In genomic region chr11:110128161-110128560, GRCh38 we compare ENCODE assay signal across 12 cellular contexts. TPM values are rescaled to one million over a fixed set of nuclear protein-coding genes. Genes with fewer than 3 reads are reported as not detected.
A peak's percentile ranks its signal among the peaks of the same experiment; 100 is the strongest.
DNase-seq lines count a peak whose midpoint lies in the region; ATAC-seq and TF ChIP-seq lines count a peak whose summit lies in the region.
"Had no signal": no experiment of that assay in that cellular context is flagged by ENCODE, and none has a peak within 500 bp of the region (broad histone marks: within the 10 kb centered on the region; RNA-seq: fewer than 3 reads in every experiment).

No MANE protein-coding gene starts in this region.

- H2AFZ ChIP-seq in hepatocyte (no peak overlapping the region), MM.1S (ENCODE audit: low read length) (no peak overlapping the region)

- H3K4me3 ChIP-seq in hepatocyte, result no peak overlapping the region
- no peak overlapping the region for H3K4me3 ChIP-seq in MM.1S (ENCODE audit: low read length)
- H3K4me3 ChIP-seq in ovary, result no peak overlapping the region
- H3K4me3 ChIP-seq: left lung, thoracic aorta had no signal

- TF ChIP-seq POLR2A in ovary (IDR thresholded peaks at IDR 0.05), result no peak

- H3K4me2 ChIP-seq in hepatocyte (peak overlapping the region; percentile 22), MM.1S (ENCODE audit: low read depth, low read length) (no peak overlapping the region)

- no peak overlapping the region for H3K9ac ChIP-seq in MM.1S (ENCODE audit: low read length)

- peak; percentile 22 for DNase-seq in SHP77 treated with DMSO at 0.1 percent for 48 hours (lab: John Stamatoyannopoulos, UW)
- no peak for DNase-seq in SHP77 (lab: John Stamatoyannopoulos, UW)
- no peak for DNase-seq in hepatocyte (ENCODE audit: low spot score)
- DNase-seq in superior temporal gyrus (ENCODE audit: extremely low spot score), result peak; percentile 47
- DNase-seq in MM.1S, result no peak
- no peak for DNase-seq in T1000 (lab: John Stamatoyannopoulos, UW)
- DNase-seq in ovary, result no peak
- DNase-seq: dermis blood vessel endothelial cell, Karpas-422, left lung had no signal

- intact Hi-C loops in ovary (cut with DNase I), result no loop called here

- TF ChIP-seq EP300 in ovary (IDR thresholded peaks at IDR 0.05), result no peak

- peak; percentile 70 for ATAC-seq in SK-N-SH treated with all-trans-retinoic acid at 6 μM for 48 hours
- ATAC-seq: left lung had no signal

- no peaks in the 10 kb centered on the region for H3K9me2 ChIP-seq in hepatocyte (replicated peaks; ENCODE audit: insufficient read depth)
- H3K9me2 ChIP-seq in MM.1S (replicated peaks; ENCODE audit: insufficient read depth, low read length), result no peaks in the 10 kb centered on the region

- H3K4me1 ChIP-seq in hepatocyte (ENCODE audit: insufficient read depth) (peaks cover 13% of the 10 kb centered on the region), MM.1S (ENCODE audit: low read length) (peaks cover 5% of the 10 kb centered on the region; the same call in 1 of the 2 replicates), ovary (ENCODE audit: insufficient read depth) (peaks cover 3% of the 10 kb centered on the region)
- H3K4me1 ChIP-seq: left lung had no signal

- H3F3A ChIP-seq in MM.1S (ENCODE audit: insufficient read depth, low read length), result no peaks in the 10 kb centered on the region

- TF ChIP-seq CTCF in hepatocyte (IDR thresholded peaks at IDR 0.05; ENCODE audit: poor library complexity) (no peak), MM.1S (IDR thresholded peaks at IDR 0.05; ENCODE audit: low read length) (no peak), ovary (IDR thresholded peaks at IDR 0.05) (no peak)

- no peaks in the 10 kb centered on the region for H3K36me3 ChIP-seq in hepatocyte (replicated peaks; ENCODE audit: insufficient read depth, low read depth)
- H3K36me3 ChIP-seq in MM.1S (replicated peaks; ENCODE audit: insufficient read depth, low read length), result no peaks in the 10 kb centered on the region
- no peaks in the 10 kb centered on the region for H3K36me3 ChIP-seq in ovary
- H3K36me3 ChIP-seq: left lung, thoracic aorta had no signal

- H3K27ac ChIP-seq in hepatocyte, result peak overlapping the region; percentile 38
- H3K27ac ChIP-seq in MM.1S (ENCODE audit: low read length), result no peak overlapping the region
- no peak overlapping the region for H3K27ac ChIP-seq in ovary
- H3K27ac ChIP-seq: left lung, thoracic aorta had no signal

- H3K79me2 ChIP-seq in hepatocyte (peaks cover 39% of the 10 kb centered on the region), MM.1S (ENCODE audit: low read length) (no peaks in the 10 kb centered on the region)

- WGBS in hepatocyte (ENCODE audit: low lambda C conversion rate, missing lambda C conversion rate), result 18% methylated on average over 2 of the region's 2 CpGs
- WGBS in ovary, 3 donors, result 15 to 46% (median 18%) methylated on average over 2 of the region's 2 CpGs

- H3K9me3 ChIP-seq in hepatocyte (ENCODE audit: low read depth), result no peaks in the 10 kb centered on the region
- no peaks in the 10 kb centered on the region for H3K9me3 ChIP-seq in MM.1S (replicated peaks; ENCODE audit: insufficient read depth, low read length)
- no peaks in the 10 kb centered on the region for H3K9me3 ChIP-seq in ovary
- H3K9me3 ChIP-seq: left lung, thoracic aorta had no signal

- H4K20me1 ChIP-seq in hepatocyte (ENCODE audit: insufficient read depth, poor library complexity, severe bottlenecking) (no peaks in the 10 kb centered on the region), MM.1S (ENCODE audit: insufficient read depth, low read length) (no peaks in the 10 kb centered on the region)

- H3K27me3 ChIP-seq in hepatocyte, result no peaks in the 10 kb centered on the region
- no peaks in the 10 kb centered on the region for H3K27me3 ChIP-seq in MM.1S (replicated peaks; ENCODE audit: insufficient read depth, low read length)
- H3K27me3 ChIP-seq in ovary, result no peaks in the 10 kb centered on the region
- H3K27me3 ChIP-seq: left lung had no signal

TF ChIP-seq in SK-N-SH treated with all-trans-retinoic acid at 6 μM for 48 hours, 23 proteins besides CTCF, POLR2A, EP300 and RAD21:
- TF ChIP-seq ARNTL (CRISPR knock-in tag; IDR thresholded peaks at IDR 0.05; ENCODE audit: borderline replicate concordance, low read depth) (no peak), PPARA (CRISPR knock-in tag; IDR thresholded peaks at IDR 0.05; ENCODE audit: borderline replicate concordance) (no peak), ZNF565 (CRISPR knock-in tag; conservative IDR thresholded peaks at IDR 0.05; ENCODE audit: low read depth) (no peak), CSDC2 (CRISPR knock-in tag; IDR thresholded peaks at IDR 0.05) (no peak), OSR1 (CRISPR knock-in tag; IDR thresholded peaks at IDR 0.05) (no peak), RARB (CRISPR knock-in tag; IDR thresholded peaks at IDR 0.05) (no peak), POU6F1 (CRISPR knock-in tag; IDR thresholded peaks at IDR 0.05; ENCODE audit: borderline replicate concordance, low read depth) (no peak), ZFP3 (CRISPR knock-in tag; IDR thresholded peaks at IDR 0.05) (no peak)

RNA-seq across cellular contexts. Expression of gene ZC3H12C, which starts 35.0 kb away (rescaled TPM):
- total RNA-seq in hepatocyte, result 9.7 and 12.3 TPM in 2 replicates
- 1.7 and 2.0 TPM in 2 replicates for polyA plus RNA-seq in hepatocyte
- 10 to 100 TPM; 10.2 to 21.0 (median 17.7) TPM for total RNA-seq in ovary
- polyA plus RNA-seq in ovary, result 1 to 10 TPM; 2.5 to 7.5 TPM

Comparison
In these comparisons a context has a peak if more than half of its experiments do, and no peak if none do; other contexts are left out.
1. DNase-seq: peak in SHP77 treated with DMSO at 0.1 percent for 48 hours (single experiment) and superior temporal gyrus (single experiment); none in SHP77 (0 of 2), hepatocyte (single experiment), MM.1S (single experiment), T1000 (single experiment) and ovary (0 of 5).